12 cellular contexts compared by ENCODE assay signal in the genomic region with DNA sequence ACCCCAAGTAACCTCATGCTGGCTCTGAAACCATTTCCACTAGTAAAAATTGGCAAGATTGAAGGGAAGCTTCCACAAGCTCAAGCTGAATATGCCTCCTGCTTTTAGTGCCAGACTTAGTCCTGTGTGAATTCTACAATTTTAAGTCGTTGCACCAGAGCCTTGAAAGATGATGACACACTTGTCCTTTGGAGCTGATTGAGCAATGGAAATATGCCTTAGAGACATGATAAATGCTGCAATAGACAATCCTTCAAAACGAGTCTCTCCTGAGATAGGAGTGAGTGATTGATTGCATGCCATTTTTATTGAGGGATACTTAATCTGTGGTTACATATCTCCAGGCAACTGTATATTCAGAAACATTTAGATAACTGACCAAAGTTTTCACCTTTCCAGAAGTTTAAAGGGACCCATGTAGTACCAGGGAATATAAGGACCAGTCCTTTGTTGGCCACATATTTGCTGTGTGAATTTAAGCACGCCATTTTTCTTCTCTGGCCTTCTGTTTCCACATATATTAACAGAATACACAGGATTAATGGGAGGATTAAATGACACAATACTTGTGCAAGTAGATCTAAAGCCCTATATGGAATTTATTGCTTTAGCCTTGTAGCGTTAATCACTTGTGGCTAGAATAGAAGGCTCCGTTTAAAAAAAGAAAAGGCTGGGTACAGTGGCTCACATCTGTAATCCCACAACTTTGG.
DNase-seq lines count a peak whose midpoint lies in the region; ATAC-seq, FAIRE-seq and TF ChIP-seq lines count a peak whose summit lies in the region.
"Had no signal": no experiment of that assay in that cellular context is flagged by ENCODE, and none has a peak within 500 bp of the region (broad histone marks: within the 10 kb centered on the region; RNA-seq: fewer than 3 reads in every experiment).

No MANE protein-coding gene starts in this region.

- peak overlapping the region; percentile 49 for H3K4me2 ChIP-seq in A549
- no peak overlapping the region for H3K4me2 ChIP-seq in H9 (ENCODE audit: insufficient read depth, insufficient read length, low read length)

- H3K4me3 Mint-ChIP-seq in activated CD4-positive, alpha-beta T cell treated with anti-CD3 and anti-CD28 coated beads for 36 hours, result no peak overlapping the region
- no peak overlapping the region for H3K4me3 Mint-ChIP-seq in H9
- H3K4me3 Mint-ChIP-seq: activated CD8-positive, alpha-beta T cell treated with anti-CD3 and anti-CD28 coated beads for 36 hours; memory B cell; type B pancreatic cell had no signal

- in situ Hi-C loops in brain microvascular endothelial cell (cut with HindIII; ENCODE audit: low pct_ligation_motif_present, low sequenced_read_pairs), result no loop called here

- H3K4me1 ChIP-seq in A549 (peaks cover 62% of the 10 kb centered on the region), right cardiac atrium (ENCODE audit: control insufficient read depth, insufficient read depth, low read length) (peaks cover 8% of the 10 kb centered on the region), H9 (ENCODE audit: insufficient read depth, low read length) (no peaks in the 10 kb centered on the region)

- H3K56ac ChIP-seq in H9 (ENCODE audit: insufficient read length, low read depth, low read length), result no peak overlapping the region

- no peak overlapping the region for H2BK120ac ChIP-seq in H9 (ENCODE audit: low read depth, low read length, poor library complexity, severe bottlenecking)

- peak in 1 of 2 experiments; percentile 27; a peak in 1 of 5 replicates for TF ChIP-seq RAD21 in A549 (conservative IDR thresholded peaks at IDR 0.05 in 1 of 2, IDR thresholded peaks at IDR 0.05 in 1 of 2)

- peak in 1 of 2 experiments; percentile 58 for DNase-seq in A549 (ENCODE audit: low read depth in 1 of 2, low spot score in 1 of 2)
- no peak for DNase-seq in HEK293T (ENCODE audit: extremely low spot score)
- peak; percentile 89 for DNase-seq in SKM-1 treated with dmso at 0.1 percent for 144 hours (lab: John Stamatoyannopoulos, UW; ENCODE audit: unreplicated experiment)
- no peak for DNase-seq in right cardiac atrium
- no peak for DNase-seq in epidermal melanocyte (ENCODE audit: insufficient read length, low spot score)
- DNase-seq in activated CD4-positive, alpha-beta T cell treated with anti-CD3 and anti-CD28 coated beads for 36 hours, result no peak
- no peak for DNase-seq in H9
- DNase-seq in brain microvascular endothelial cell, result no peak
- DNase-seq: activated CD8-positive, alpha-beta T cell treated with anti-CD3 and anti-CD28 coated beads for 36 hours; activated effector memory CD4-positive, alpha-beta T cell treated with Interleukin-2 at 50 U/mL for 16 hours had no signal

- H4K91ac ChIP-seq in H9 (ENCODE audit: insufficient read length, low read depth, low read length), result no peak overlapping the region

- no peak overlapping the region for H2AFZ ChIP-seq in H9 (ENCODE audit: low read length)

- H3K9me3 Mint-ChIP-seq in activated CD4-positive, alpha-beta T cell treated with anti-CD3 and anti-CD28 coated beads for 36 hours (ENCODE audit: low read depth), result no peaks in the 10 kb centered on the region
- no peaks in the 10 kb centered on the region for H3K9me3 Mint-ChIP-seq in H9
- H3K9me3 Mint-ChIP-seq: activated CD8-positive, alpha-beta T cell treated with anti-CD3 and anti-CD28 coated beads for 36 hours; memory B cell; type B pancreatic cell had no signal

- no peaks in the 10 kb centered on the region for H3K79me1 ChIP-seq in H9 (ENCODE audit: insufficient read depth, low read depth, low read length, poor library complexity, severe bottlenecking)

- H3K27me3 ChIP-seq in right cardiac atrium (ENCODE audit: control insufficient read depth, insufficient read depth) (no peaks in the 10 kb centered on the region), H9 (ENCODE audit: insufficient read depth, low read length) (no peaks in the 10 kb centered on the region), brain microvascular endothelial cell (replicated peaks) (no peaks in the 10 kb centered on the region)

- H3K23ac ChIP-seq in H9 (ENCODE audit: insufficient read length, low read depth, low read length), result no peak overlapping the region

- no peak overlapping the region for H3T11ph ChIP-seq in H9 (ENCODE audit: low read length)

- H3K4ac ChIP-seq in H9 (ENCODE audit: low read depth, low read length), result no peak overlapping the region

- intact Hi-C loops in right cardiac atrium (cut with DNase I), result no loop called here
- intact Hi-C loops in activated CD4-positive, alpha-beta T cell treated with anti-CD3 and anti-CD28 coated beads for 36 hours (cut with DNase I, micrococcal nuclease), result no loop called here

- H4K20me1 ChIP-seq in H9 (ENCODE audit: control insufficient read depth, insufficient read depth, insufficient read length), result no peaks in the 10 kb centered on the region

- ATAC-seq in A549, result peak; percentile 56 to 60; a peak in 4 of 6 replicates
- peak; percentile 67 to 75 for ATAC-seq in right cardiac atrium
- ATAC-seq in activated CD4-positive, alpha-beta T cell treated with anti-CD3 and anti-CD28 coated beads for 36 hours, result no peak
- ATAC-seq: activated CD8-positive, alpha-beta T cell treated with anti-CD3 and anti-CD28 coated beads for 36 hours had no signal

- H3K9ac ChIP-seq in H9 (ENCODE audit: extremely low read depth, insufficient read length, low read length), result no peak overlapping the region

- no peak overlapping the region for H4K8ac ChIP-seq in H9 (replicated peaks; ENCODE audit: insufficient read length, low read depth, low read length)

- no peak overlapping the region for H3K18ac ChIP-seq in H9 (ENCODE audit: insufficient read length, low read depth, low read length)

- H3K14ac ChIP-seq in H9 (ENCODE audit: insufficient read depth, low read length), result no peak overlapping the region

- POLR2A ChIA-PET in A549 (lab: Yijun Ruan, JAX) (no interaction called here), HEK293T (lab: Yijun Ruan, JAX) (no interaction called here)
- POLR2A ChIA-PET in activated CD4-positive, alpha-beta T cell treated with anti-CD3 and anti-CD28 coated beads for 36 hours (lab: Charles Lee), result no interaction called here

- H2BK5ac ChIP-seq in H9 (ENCODE audit: insufficient read length, low read length), result no peak overlapping the region

- H3K9me3 ChIP-seq in A549 (no peaks in the 10 kb centered on the region), right cardiac atrium (ENCODE audit: control insufficient read depth, low read length) (no peaks in the 10 kb centered on the region), H9 (ENCODE audit: control insufficient read depth, low read depth, low read length) (no peaks in the 10 kb centered on the region)

- no peak overlapping the region for H4K5ac ChIP-seq in H9 (ENCODE audit: insufficient read length, low read depth, low read length)

- WGBS in A549 (ENCODE audit: missing lambda C conversion rate), result 53% methylated on average over 5 of the region's 5 CpGs
- 61% methylated on average over 5 of the region's 5 CpGs for WGBS in right cardiac atrium
- no CpG with 5 or more reads among the region's 5 CpGs for WGBS in H9 (ENCODE audit: extremely low coverage, insufficient read length, low lambda C conversion rate)

- H3K36me3 Mint-ChIP-seq in activated CD4-positive, alpha-beta T cell treated with anti-CD3 and anti-CD28 coated beads for 36 hours (ENCODE audit: low read depth), result no peaks in the 10 kb centered on the region
- no peaks in the 10 kb centered on the region for H3K36me3 Mint-ChIP-seq in H9 (ENCODE audit: insufficient read depth in 1 of 3, low read depth in 3 of 3)
- H3K36me3 Mint-ChIP-seq: memory B cell, type B pancreatic cell had no signal

- H3K4me3 ChIP-seq in A549, result no peak overlapping the region
- no peak overlapping the region for H3K4me3 ChIP-seq in right cardiac atrium (ENCODE audit: low read length)
- H3K4me3 ChIP-seq in brain microvascular endothelial cell (ENCODE audit: low read depth, low read length), result no peak overlapping the region

- H2BK12ac ChIP-seq in H9 (ENCODE audit: insufficient read length, low read depth, low read length), result no peak overlapping the region

- H3K27me3 Mint-ChIP-seq in activated CD4-positive, alpha-beta T cell treated with anti-CD3 and anti-CD28 coated beads for 36 hours, result peaks cover 6% of the 10 kb centered on the region
- peaks cover 7% of the 10 kb centered on the region for H3K27me3 Mint-ChIP-seq in H9 (ENCODE audit: low read depth)

- H3K79me2 ChIP-seq in H9 (ENCODE audit: insufficient read depth, low read length), result no peaks in the 10 kb centered on the region

- TF ChIP-seq CTCF in A549 (IDR thresholded peaks at IDR 0.05) (no peak), H9 (conservative IDR thresholded peaks at IDR 0.05) (no peak), brain microvascular endothelial cell (IDR thresholded peaks at IDR 0.05; ENCODE audit: low read depth, low read length, missing control alignments) (no peak)

- H3K4me1 Mint-ChIP-seq in activated CD4-positive, alpha-beta T cell treated with anti-CD3 and anti-CD28 coated beads for 36 hours, result no peaks in the 10 kb centered on the region
- H3K4me1 Mint-ChIP-seq in H9, result no peaks in the 10 kb centered on the region
- H3K4me1 Mint-ChIP-seq: memory B cell had no signal

- H3K27ac ChIP-seq in A549 (peak overlapping the region; percentile 49 to 77), right cardiac atrium (ENCODE audit: low read length) (no peak overlapping the region), H9 (ENCODE audit: insufficient read length, low read depth, low read length) (no peak overlapping the region), brain microvascular endothelial cell (no peak overlapping the region)

- no peak overlapping the region for H2BK15ac ChIP-seq in H9 (ENCODE audit: low read depth, low read length)

- H2AK5ac ChIP-seq in H9 (ENCODE audit: insufficient read length, low read length), result no peak overlapping the region

- H2BK20ac ChIP-seq in H9 (ENCODE audit: low read depth, low read length, poor library complexity, severe bottlenecking), result no peak overlapping the region

- H3K27ac Mint-ChIP-seq in activated CD4-positive, alpha-beta T cell treated with anti-CD3 and anti-CD28 coated beads for 36 hours, result no peak overlapping the region
- no peak overlapping the region for H3K27ac Mint-ChIP-seq in H9
- H3K27ac Mint-ChIP-seq: activated CD8-positive, alpha-beta T cell treated with anti-CD3 and anti-CD28 coated beads for 36 hours; memory B cell; type B pancreatic cell had no signal

- FAIRE-seq in A549 (lab: Jason Lieb, UNC), result no peak

- TF ChIP-seq POLR2A in A549 (IDR thresholded peaks at IDR 0.05; ENCODE audit: low read length), result no peak

- H3K23me2 ChIP-seq in H9 (ENCODE audit: insufficient read length, low read depth, low read length, poor library complexity, severe bottlenecking), result no peaks in the 10 kb centered on the region

- TF ChIP-seq EP300 in A549 (IDR thresholded peaks at IDR 0.05), result peak; percentile 59 to 81; a peak in 3 of 5 replicates

- H3K36me3 ChIP-seq in brain microvascular endothelial cell (replicated peaks), result no peaks in the 10 kb centered on the region

- CTCF ChIA-PET in A549 (lab: Yijun Ruan, JAX), result interaction anchor here (0.9 to 1.0 kb wide), 2 partner anchors 13 to 219 kb away, joined by 3 to 4 read pairs; no protein-coding TSS in a partner anchor
- CTCF ChIA-PET in HEK293T (lab: Yijun Ruan, JAX), result no interaction called here
- CTCF ChIA-PET in activated CD4-positive, alpha-beta T cell treated with anti-CD3 and anti-CD28 coated beads for 36 hours (lab: Charles Lee), result interaction anchor here (0.6 to 1.3 kb wide), 3 partner anchors 47 to 126 kb away, joined by 3 read pairs; no protein-coding TSS in a partner anchor

TF ChIP-seq in HEK293T, 16 proteins besides CTCF, POLR2A, EP300 and RAD21 (continues in another document):
- TF ChIP-seq ELF4 (IDR thresholded peaks at IDR 0.05) (no peak), L3MBTL2 (conservative IDR thresholded peaks at IDR 0.05) (no peak)

Comparison
In these comparisons a context has a peak if more than half of its experiments do, and no peak if none do; other contexts are left out.
1. H3K27ac ChIP-seq: peak in A549 (2 of 2); none in right cardiac atrium (single experiment), H9 (single experiment) and brain microvascular endothelial cell (single experiment).